Comparison of ENCODE assay signal across 1 cellular context in genomic region chr10:109647627-109648026, GRCh38.
TF ChIP-seq lines count a peak whose summit lies in the region.

No MANE protein-coding gene starts in this region.

TF ChIP-seq in H1, 55 proteins besides CTCF, POLR2A, EP300 and RAD21 (continued from another document):
- TF ChIP-seq, protein P1, sequence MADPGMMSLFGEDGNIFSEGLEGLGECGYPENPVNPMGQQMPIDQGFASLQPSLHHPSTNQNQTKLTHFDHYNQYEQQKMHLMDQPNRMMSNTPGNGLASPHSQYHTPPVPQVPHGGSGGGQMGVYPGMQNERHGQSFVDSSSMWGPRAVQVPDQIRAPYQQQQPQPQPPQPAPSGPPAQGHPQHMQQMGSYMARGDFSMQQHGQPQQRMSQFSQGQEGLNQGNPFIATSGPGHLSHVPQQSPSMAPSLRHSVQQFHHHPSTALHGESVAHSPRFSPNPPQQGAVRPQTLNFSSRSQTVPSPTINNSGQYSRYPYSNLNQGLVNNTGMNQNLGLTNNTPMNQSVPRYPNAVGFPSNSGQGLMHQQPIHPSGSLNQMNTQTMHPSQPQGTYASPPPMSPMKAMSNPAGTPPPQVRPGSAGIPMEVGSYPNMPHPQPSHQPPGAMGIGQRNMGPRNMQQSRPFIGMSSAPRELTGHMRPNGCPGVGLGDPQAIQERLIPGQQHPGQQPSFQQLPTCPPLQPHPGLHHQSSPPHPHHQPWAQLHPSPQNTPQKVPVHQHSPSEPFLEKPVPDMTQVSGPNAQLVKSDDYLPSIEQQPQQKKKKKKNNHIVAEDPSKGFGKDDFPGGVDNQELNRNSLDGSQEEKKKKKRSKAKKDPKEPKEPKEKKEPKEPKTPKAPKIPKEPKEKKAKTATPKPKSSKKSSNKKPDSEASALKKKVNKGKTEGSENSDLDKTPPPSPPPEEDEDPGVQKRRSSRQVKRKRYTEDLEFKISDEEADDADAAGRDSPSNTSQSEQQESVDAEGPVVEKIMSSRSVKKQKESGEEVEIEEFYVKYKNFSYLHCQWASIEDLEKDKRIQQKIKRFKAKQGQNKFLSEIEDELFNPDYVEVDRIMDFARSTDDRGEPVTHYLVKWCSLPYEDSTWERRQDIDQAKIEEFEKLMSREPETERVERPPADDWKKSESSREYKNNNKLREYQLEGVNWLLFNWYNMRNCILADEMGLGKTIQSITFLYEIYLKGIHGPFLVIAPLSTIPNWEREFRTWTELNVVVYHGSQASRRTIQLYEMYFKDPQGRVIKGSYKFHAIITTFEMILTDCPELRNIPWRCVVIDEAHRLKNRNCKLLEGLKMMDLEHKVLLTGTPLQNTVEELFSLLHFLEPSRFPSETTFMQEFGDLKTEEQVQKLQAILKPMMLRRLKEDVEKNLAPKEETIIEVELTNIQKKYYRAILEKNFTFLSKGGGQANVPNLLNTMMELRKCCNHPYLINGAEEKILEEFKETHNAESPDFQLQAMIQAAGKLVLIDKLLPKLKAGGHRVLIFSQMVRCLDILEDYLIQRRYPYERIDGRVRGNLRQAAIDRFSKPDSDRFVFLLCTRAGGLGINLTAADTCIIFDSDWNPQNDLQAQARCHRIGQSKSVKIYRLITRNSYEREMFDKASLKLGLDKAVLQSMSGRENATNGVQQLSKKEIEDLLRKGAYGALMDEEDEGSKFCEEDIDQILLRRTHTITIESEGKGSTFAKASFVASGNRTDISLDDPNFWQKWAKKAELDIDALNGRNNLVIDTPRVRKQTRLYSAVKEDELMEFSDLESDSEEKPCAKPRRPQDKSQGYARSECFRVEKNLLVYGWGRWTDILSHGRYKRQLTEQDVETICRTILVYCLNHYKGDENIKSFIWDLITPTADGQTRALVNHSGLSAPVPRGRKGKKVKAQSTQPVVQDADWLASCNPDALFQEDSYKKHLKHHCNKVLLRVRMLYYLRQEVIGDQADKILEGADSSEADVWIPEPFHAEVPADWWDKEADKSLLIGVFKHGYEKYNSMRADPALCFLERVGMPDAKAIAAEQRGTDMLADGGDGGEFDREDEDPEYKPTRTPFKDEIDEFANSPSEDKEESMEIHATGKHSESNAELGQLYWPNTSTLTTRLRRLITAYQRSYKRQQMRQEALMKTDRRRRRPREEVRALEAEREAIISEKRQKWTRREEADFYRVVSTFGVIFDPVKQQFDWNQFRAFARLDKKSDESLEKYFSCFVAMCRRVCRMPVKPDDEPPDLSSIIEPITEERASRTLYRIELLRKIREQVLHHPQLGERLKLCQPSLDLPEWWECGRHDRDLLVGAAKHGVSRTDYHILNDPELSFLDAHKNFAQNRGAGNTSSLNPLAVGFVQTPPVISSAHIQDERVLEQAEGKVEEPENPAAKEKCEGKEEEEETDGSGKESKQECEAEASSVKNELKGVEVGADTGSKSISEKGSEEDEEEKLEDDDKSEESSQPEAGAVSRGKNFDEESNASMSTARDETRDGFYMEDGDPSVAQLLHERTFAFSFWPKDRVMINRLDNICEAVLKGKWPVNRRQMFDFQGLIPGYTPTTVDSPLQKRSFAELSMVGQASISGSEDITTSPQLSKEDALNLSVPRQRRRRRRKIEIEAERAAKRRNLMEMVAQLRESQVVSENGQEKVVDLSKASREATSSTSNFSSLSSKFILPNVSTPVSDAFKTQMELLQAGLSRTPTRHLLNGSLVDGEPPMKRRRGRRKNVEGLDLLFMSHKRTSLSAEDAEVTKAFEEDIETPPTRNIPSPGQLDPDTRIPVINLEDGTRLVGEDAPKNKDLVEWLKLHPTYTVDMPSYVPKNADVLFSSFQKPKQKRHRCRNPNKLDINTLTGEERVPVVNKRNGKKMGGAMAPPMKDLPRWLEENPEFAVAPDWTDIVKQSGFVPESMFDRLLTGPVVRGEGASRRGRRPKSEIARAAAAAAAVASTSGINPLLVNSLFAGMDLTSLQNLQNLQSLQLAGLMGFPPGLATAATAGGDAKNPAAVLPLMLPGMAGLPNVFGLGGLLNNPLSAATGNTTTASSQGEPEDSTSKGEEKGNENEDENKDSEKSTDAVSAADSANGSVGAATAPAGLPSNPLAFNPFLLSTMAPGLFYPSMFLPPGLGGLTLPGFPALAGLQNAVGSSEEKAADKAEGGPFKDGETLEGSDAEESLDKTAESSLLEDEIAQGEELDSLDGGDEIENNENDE (IDR thresholded peaks at IDR 0.05; ENCODE audit: insufficient replicate concordance, low read length): no peak
- no peak for TF ChIP-seq GABPA (IDR thresholded peaks at IDR 0.05; ENCODE audit: borderline replicate concordance, insufficient read depth, low read length)
- TF ChIP-seq, protein P2, sequence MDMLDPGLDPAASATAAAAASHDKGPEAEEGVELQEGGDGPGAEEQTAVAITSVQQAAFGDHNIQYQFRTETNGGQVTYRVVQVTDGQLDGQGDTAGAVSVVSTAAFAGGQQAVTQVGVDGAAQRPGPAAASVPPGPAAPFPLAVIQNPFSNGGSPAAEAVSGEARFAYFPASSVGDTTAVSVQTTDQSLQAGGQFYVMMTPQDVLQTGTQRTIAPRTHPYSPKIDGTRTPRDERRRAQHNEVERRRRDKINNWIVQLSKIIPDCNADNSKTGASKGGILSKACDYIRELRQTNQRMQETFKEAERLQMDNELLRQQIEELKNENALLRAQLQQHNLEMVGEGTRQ (IDR thresholded peaks at IDR 0.05; ENCODE audit: low read length): peak; percentile 40; the same call in 1 of the 2 replicates
TF ChIP-seq in H1: peak in this region for 1.
